ENCODE assay signal across 14 cellular contexts in genomic region chr10:974038-974784, GRCh38. TPM values are rescaled to one million over a fixed set of nuclear protein-coding genes. Genes with fewer than 3 reads are reported as not detected.
A peak's percentile ranks its signal among the peaks of the same experiment; 100 is the strongest.
DNase-seq lines count a peak whose midpoint lies in the region; ATAC-seq and TF ChIP-seq lines count a peak whose summit lies in the region.
"Had no signal": no experiment of that assay in that cellular context is flagged by ENCODE, and none has a peak within 500 bp of the region (broad histone marks: within the 10 kb centered on the region; RNA-seq: fewer than 3 reads in every experiment).

No MANE protein-coding gene starts in this region.

- H3K36me3 Mint-ChIP-seq in type B pancreatic cell = peaks cover 11% of the 10 kb centered on the region
- peaks cover 9% of the 10 kb centered on the region for H3K36me3 Mint-ChIP-seq in activated T-helper 1 cell treated with anti-CD3 and anti-CD28 coated beads, Interleukin-12 subunit alpha, Interleukin-12 subunit beta, Interleukin-2, Interleukin-4 antibody, amounts not matched to agents 30 ng/mL and 10 ng/mL and 1 ng/mL, durations not matched to agents 14 hours and 24 hours and 36 hours (ENCODE audit: low read depth)

- DNase-seq in SHP77 (lab: John Stamatoyannopoulos, UW) (peak; percentile 12 to 64), SHP77 treated with DMSO at 0.1 percent for 48 hours (lab: John Stamatoyannopoulos, UW) (no peak), NCI-H2107 (lab: John Stamatoyannopoulos, UW) (peak; percentile 6), hepatocyte (ENCODE audit: low spot score) (peak; percentile 81), type B pancreatic cell (ENCODE audit: extremely low spot score, unreplicated experiment) (no peak), GM10248 (ENCODE audit: extremely low spot score) (no peak)
- no peak for DNase-seq in activated T-helper 1 cell treated with anti-CD3 and anti-CD28 coated beads, Interleukin-12 subunit alpha, Interleukin-12 subunit beta, Interleukin-2, Interleukin-4 antibody, amounts not matched to agents 30 ng/mL and 10 ng/mL and 1 ng/mL, durations not matched to agents 14 hours and 24 hours and 36 hours (ENCODE audit: low spot score)
- DNase-seq: activated T-cell treated with anti-CD3 and anti-CD28 coated beads for 4 hours, NCI-H2171, right cardiac atrium had no signal

- H3K27me3 ChIP-seq in hepatocyte = no peaks in the 10 kb centered on the region

- H3K9me2 ChIP-seq in hepatocyte (replicated peaks; ENCODE audit: insufficient read depth) = no peaks in the 10 kb centered on the region

- intact Hi-C loops in activated T-helper 1 cell treated with anti-CD3 and anti-CD28 coated beads, Interleukin-12 subunit alpha, Interleukin-12 subunit beta, Interleukin-2, Interleukin-4 antibody, amounts not matched to agents 30 ng/mL and 10 ng/mL and 1 ng/mL, durations not matched to agents 14 hours and 24 hours and 36 hours (cut with micrococcal nuclease) = no loop called here

- no peaks in the 10 kb centered on the region for H4K20me1 ChIP-seq in hepatocyte (ENCODE audit: insufficient read depth, poor library complexity, severe bottlenecking)

- ATAC-seq in GM21367 (IDR thresholded peaks at IDR 0.05; ENCODE audit: unreplicated experiment) = no peak
- ATAC-seq: right cardiac atrium had no signal

- no peak overlapping the region for H3K4me2 ChIP-seq in hepatocyte

- H3K4me1 Mint-ChIP-seq in type B pancreatic cell (ENCODE audit: unreplicated experiment) = peaks cover 21% of the 10 kb centered on the region
- H3K4me1 Mint-ChIP-seq in activated T-helper 1 cell treated with anti-CD3 and anti-CD28 coated beads, Interleukin-12 subunit alpha, Interleukin-12 subunit beta, Interleukin-2, Interleukin-4 antibody, amounts not matched to agents 30 ng/mL and 10 ng/mL and 1 ng/mL, durations not matched to agents 14 hours and 24 hours and 36 hours (ENCODE audit: low read depth) = no peaks in the 10 kb centered on the region

- H3K4me3 ChIP-seq in hepatocyte = no peak overlapping the region

- TF ChIP-seq CTCF in hepatocyte (IDR thresholded peaks at IDR 0.05; ENCODE audit: poor library complexity) (no peak), type B pancreatic cell (conservative IDR thresholded peaks at IDR 0.05) (no peak), GM10248 (IDR thresholded peaks at IDR 0.05; ENCODE audit: control extremely low read depth, extremely low read depth, low read depth, missing control alignments) (no peak)

- 58% methylated on average over 20 of the region's 20 CpGs for WGBS in hepatocyte (ENCODE audit: low lambda C conversion rate, missing lambda C conversion rate)

- H3K36me3 ChIP-seq in hepatocyte (replicated peaks; ENCODE audit: insufficient read depth, low read depth) = no peaks in the 10 kb centered on the region

- no peak overlapping the region for H2AFZ ChIP-seq in hepatocyte

- peaks cover 30% of the 10 kb centered on the region for H3K4me1 ChIP-seq in hepatocyte (ENCODE audit: insufficient read depth)

- CTCF ChIA-PET in GM10248 (lab: Yijun Ruan, JAX) = interaction anchor here (1.0 to 2.7 kb wide), 5 partner anchors 9 to 61 kb away, joined by 3 to 11 read pairs (median 3); partner anchors contain the start of gene GTPBP4

- H3K9me3 ChIP-seq in hepatocyte (ENCODE audit: low read depth) = no peaks in the 10 kb centered on the region

- peak overlapping the region; percentile 57 for H3K27ac Mint-ChIP-seq in type B pancreatic cell
- H3K27ac Mint-ChIP-seq in activated T-helper 1 cell treated with anti-CD3 and anti-CD28 coated beads, Interleukin-12 subunit alpha, Interleukin-12 subunit beta, Interleukin-2, Interleukin-4 antibody, amounts not matched to agents 30 ng/mL and 10 ng/mL and 1 ng/mL, durations not matched to agents 14 hours and 24 hours and 36 hours = no peak overlapping the region

- no peak overlapping the region for H3K4me3 Mint-ChIP-seq in type B pancreatic cell
- H3K4me3 Mint-ChIP-seq in activated T-helper 1 cell treated with anti-CD3 and anti-CD28 coated beads, Interleukin-12 subunit alpha, Interleukin-12 subunit beta, Interleukin-2, Interleukin-4 antibody, amounts not matched to agents 30 ng/mL and 10 ng/mL and 1 ng/mL, durations not matched to agents 14 hours and 24 hours and 36 hours = no peak overlapping the region

- no peaks in the 10 kb centered on the region for H3K79me2 ChIP-seq in hepatocyte

- POLR2A ChIA-PET in GM10248 (lab: Yijun Ruan, JAX) = interaction anchor here (0.6 to 1.3 kb wide), 3 partner anchors 14 to 62 kb away, joined by 3 to 8 read pairs (median 4); partner anchors contain the start of gene GTPBP4

- peaks cover 6% of the 10 kb centered on the region for H3K9me3 Mint-ChIP-seq in type B pancreatic cell
- peaks cover 21% of the 10 kb centered on the region for H3K9me3 Mint-ChIP-seq in activated T-helper 1 cell treated with anti-CD3 and anti-CD28 coated beads, Interleukin-12 subunit alpha, Interleukin-12 subunit beta, Interleukin-2, Interleukin-4 antibody, amounts not matched to agents 30 ng/mL and 10 ng/mL and 1 ng/mL, durations not matched to agents 14 hours and 24 hours and 36 hours

- H3K27ac ChIP-seq in hepatocyte = peak overlapping the region; percentile 98

- H3K27me3 Mint-ChIP-seq in type B pancreatic cell = no peaks in the 10 kb centered on the region
- peaks cover 7% of the 10 kb centered on the region for H3K27me3 Mint-ChIP-seq in activated T-helper 1 cell treated with anti-CD3 and anti-CD28 coated beads, Interleukin-12 subunit alpha, Interleukin-12 subunit beta, Interleukin-2, Interleukin-4 antibody, amounts not matched to agents 30 ng/mL and 10 ng/mL and 1 ng/mL, durations not matched to agents 14 hours and 24 hours and 36 hours (ENCODE audit: insufficient read depth)

RNA-seq across cellular contexts. Expression of gene GTPBP4, which starts 14.0 kb away (rescaled TPM):
- total RNA-seq in hepatocyte = 33.6 and 34.2 TPM in 2 replicates
- polyA plus RNA-seq in hepatocyte = 55.5 and 59.4 TPM in 2 replicates
- 57.8 and 65.9 TPM in 2 replicates for total RNA-seq in type B pancreatic cell (ENCODE audit: low replicate concordance)
- 193 and 202 TPM in 2 replicates for total RNA-seq in activated T-helper 1 cell treated with anti-CD3 and anti-CD28 coated beads, Interleukin-12 subunit alpha, Interleukin-12 subunit beta, Interleukin-2, Interleukin-4 antibody, amounts not matched to agents 30 ng/mL and 10 ng/mL and 1 ng/mL, durations not matched to agents 14 hours and 24 hours and 36 hours

RNA-seq across cellular contexts. Expression of gene LARP4B, which starts 42.7 kb away (rescaled TPM):
- total RNA-seq in hepatocyte (38.5 and 43.4 TPM in 2 replicates), type B pancreatic cell (ENCODE audit: low replicate concordance) (82.1 and 96.4 TPM in 2 replicates)
- 23.9 and 28.4 TPM in 2 replicates for polyA plus RNA-seq in hepatocyte
- 172 and 174 TPM in 2 replicates for total RNA-seq in activated T-helper 1 cell treated with anti-CD3 and anti-CD28 coated beads, Interleukin-12 subunit alpha, Interleukin-12 subunit beta, Interleukin-2, Interleukin-4 antibody, amounts not matched to agents 30 ng/mL and 10 ng/mL and 1 ng/mL, durations not matched to agents 14 hours and 24 hours and 36 hours

RNA-seq across cellular contexts. Expression of gene IDI2, which starts 51.4 kb away (rescaled TPM):
- total RNA-seq in hepatocyte = 0.33 TPM in 1 of 2 replicates, not detected in the other
- polyA plus RNA-seq in hepatocyte = 0.29 TPM in 1 of 2 replicates, not detected in the other
- total RNA-seq in type B pancreatic cell (ENCODE audit: low replicate concordance) = not detected in 2 replicates
- total RNA-seq in activated T-helper 1 cell treated with anti-CD3 and anti-CD28 coated beads, Interleukin-12 subunit alpha, Interleukin-12 subunit beta, Interleukin-2, Interleukin-4 antibody, amounts not matched to agents 30 ng/mL and 10 ng/mL and 1 ng/mL, durations not matched to agents 14 hours and 24 hours and 36 hours = not detected in 2 replicates
- total RNA-seq: G401, H4, temporal lobe had no signal

Comparison
In these comparisons a context has a peak if more than half of its experiments do, and no peak if none do; other contexts are left out.
1. DNase-seq: peak in SHP77 (2 of 2), NCI-H2107 (single experiment) and hepatocyte (single experiment); none in SHP77 treated with DMSO at 0.1 percent for 48 hours (single experiment), type B pancreatic cell (single experiment), GM10248 (single experiment) and activated T-helper 1 cell treated with anti-CD3 and anti-CD28 coated beads, Interleukin-12 subunit alpha, Interleukin-12 subunit beta, Interleukin-2, Interleukin-4 antibody, amounts not matched to agents 30 ng/mL and 10 ng/mL and 1 ng/mL, durations not matched to agents 14 hours and 24 hours and 36 hours (single experiment).